In the genomic region with DNA sequence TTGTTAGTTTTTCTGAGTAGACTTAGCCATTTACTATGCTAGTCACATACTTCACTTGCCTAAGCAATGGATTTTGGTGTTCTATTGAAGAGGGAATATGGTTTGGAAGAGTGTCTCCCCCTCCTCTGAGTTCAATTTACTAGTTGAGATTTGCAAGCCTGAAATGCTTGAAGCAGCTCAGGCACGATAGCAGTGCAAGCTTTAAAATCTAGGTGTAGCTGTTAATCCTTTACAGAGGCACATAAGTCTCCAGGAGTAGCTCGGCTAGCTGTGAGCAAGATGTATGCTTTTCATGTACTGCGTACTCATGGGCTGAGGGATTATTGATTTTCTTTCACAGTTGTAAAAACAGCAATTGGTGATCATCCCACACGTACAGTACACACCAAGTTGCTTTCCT, we compare ENCODE assay signal across 10 cellular contexts. TPM values are rescaled to one million over a fixed set of nuclear protein-coding genes. Genes with fewer than 3 reads are reported as not detected.
A peak's percentile ranks its signal among the peaks of the same experiment; 100 is the strongest.
DNase-seq lines count a peak whose midpoint lies in the region; FAIRE-seq and TF ChIP-seq lines count a peak whose summit lies in the region.
"Had no signal": no experiment of that assay in that cellular context is flagged by ENCODE, and none has a peak within 500 bp of the region (broad histone marks: within the 10 kb centered on the region; RNA-seq: fewer than 3 reads in every experiment).

No MANE protein-coding gene starts in this region.

- no peaks in the 10 kb centered on the region for H3K79me1 ChIP-seq in H1 (ENCODE audit: low read depth, low read length)

- H3K4ac ChIP-seq in H1 (replicated peaks; ENCODE audit: insufficient read length, low read depth, low read length), result no peak overlapping the region

- H3K9me3 ChIP-seq in H1 (ENCODE audit: insufficient read depth in 2 of 2, low read depth in 1 of 2, low read length in 1 of 2), result no peaks in the 10 kb centered on the region
- H3K9me3 ChIP-seq in muscle layer of duodenum (ENCODE audit: control insufficient read depth in 1 of 2, low read length in 2 of 2), result no peaks in the 10 kb centered on the region

- CTCF ChIA-PET in H1 (lab: Charles Lee; ENCODE audit: partially characterized antibody) (interaction anchor here (0.8 to 2.4 kb wide), 21 partner anchors 11 to 901 kb away, joined by 3 to 10 read pairs (median 4); no protein-coding TSS in a partner anchor), HEK293T (lab: Yijun Ruan, JAX) (interaction anchor here (1.7 kb wide), 1 partner anchor 194 kb away, joined by 7 read pairs; no protein-coding TSS in a partner anchor)

- H2BK120ac ChIP-seq in H1 (replicated peaks; ENCODE audit: low read depth, low read length), result no peak overlapping the region

- H2BK15ac ChIP-seq in H1 (ENCODE audit: low read length), result no peak overlapping the region

- POLR2A ChIA-PET in H1 (lab: Charles Lee; ENCODE audit: partially characterized antibody) (no interaction called here), HEK293T (lab: Yijun Ruan, JAX) (interaction anchor here (0.6 to 1.8 kb wide), 4 partner anchors 9 to 194 kb away, joined by 3 to 9 read pairs (median 3); no protein-coding TSS in a partner anchor)

- peak overlapping the region; percentile 50; the same call in 1 of the 2 replicates for H2AFZ ChIP-seq in H1 (ENCODE audit: low read length)

- H3K23ac ChIP-seq in H1 (ENCODE audit: insufficient read length), result no peak overlapping the region

- no peak overlapping the region for H4K91ac ChIP-seq in H1 (replicated peaks; ENCODE audit: insufficient read length, low read length)

- H4K5ac ChIP-seq in H1 (ENCODE audit: insufficient read length, low read depth, low read length), result no peak overlapping the region

- TF ChIP-seq CTCF in H1 (IDR thresholded peaks at IDR 0.05; ENCODE audit: control extremely low read depth in 1 of 3, insufficient read depth in 1 of 3, low read depth in 1 of 3, low read length in 3 of 3), result no peak

- no peaks in the 10 kb centered on the region for H4K20me1 ChIP-seq in H1 (replicated peaks in 1 of 2; ENCODE audit: control insufficient read depth in 1 of 2, insufficient read depth in 2 of 2, low read length in 2 of 2)

- no peaks in the 10 kb centered on the region for H3K27me3 ChIP-seq in H1 (replicated peaks in 1 of 4; ENCODE audit: control insufficient read depth in 3 of 4, extremely low read depth in 1 of 4, insufficient read depth in 3 of 4, low read length in 3 of 4)
- no peaks in the 10 kb centered on the region for H3K27me3 ChIP-seq in muscle layer of duodenum (ENCODE audit: low read depth, low read length)

- in situ Hi-C loops in ACHN (cut with HindIII; ENCODE audit: low pct_ligation_motif_present, low pct_unique_long_range_greater_than_20kb, low sequenced_read_pairs), result no loop called here

- H3K56ac ChIP-seq in H1 (replicated peaks; ENCODE audit: insufficient read length, low read depth, low read length), result no peak overlapping the region

- H3K27ac ChIP-seq in H1 (ENCODE audit: low read depth, low read length) (no peak overlapping the region), muscle layer of duodenum (ENCODE audit: low read length) (peak overlapping the region; percentile 74)

- H3K4me1 ChIP-seq in H1 (replicated peaks in 1 of 4; ENCODE audit: control insufficient read depth in 3 of 4, insufficient read depth in 4 of 4, low read length in 3 of 4) (peaks cover 0 to 12% (median 3%) of the 10 kb centered on the region in 4 experiments; a peak in 3 of 7 replicates), muscle layer of duodenum (ENCODE audit: control insufficient read depth in 1 of 2, insufficient read depth in 2 of 2, low read length in 2 of 2) (peaks cover 0 to 4% of the 10 kb centered on the region in 2 donors)

- peak overlapping the region in 1 of 4 experiments; percentile 27; a peak in 1 of 7 replicates for H3K9ac ChIP-seq in H1 (replicated peaks in 1 of 4; ENCODE audit: extremely low read depth in 1 of 4, low read depth in 3 of 4, low read length in 3 of 4)

- DNase-seq in ACHN, result peak; percentile 31
- peak; percentile 73 for DNase-seq in NCI-H146 treated with DMSO at 0.1 percent for 48 hours (lab: John Stamatoyannopoulos, UW; ENCODE audit: unreplicated experiment)
- no peak for DNase-seq in H1 (ENCODE audit: low read depth in 1 of 2, low spot score in 2 of 2)
- DNase-seq in activated naive CD4-positive, alpha-beta T cell treated with Interleukin-2 at 50 U/mL for 16 hours, result no peak
- DNase-seq in HEK293T (ENCODE audit: extremely low spot score), result no peak
- no peak for DNase-seq in activated CD4-positive, CD25-positive, alpha-beta regulatory T cell treated with anti-CD3 and anti-CD28 coated beads, Interleukin-2, amount 50 U/mL, for 72 hours
- no peak for DNase-seq in GM12891 (ENCODE audit: insufficient read length, low spot score)
- DNase-seq: NCI-H2171 had no signal

- no peak for TF ChIP-seq EP300 in H1 (IDR thresholded peaks at IDR 0.05; ENCODE audit: borderline replicate concordance in 1 of 2, low read depth in 2 of 2, low read length in 2 of 2)

- H3K36me3 ChIP-seq in H1 (ENCODE audit: control insufficient read depth in 2 of 4, insufficient read depth in 4 of 4, low read length in 3 of 4), result no peaks in the 10 kb centered on the region
- H3K36me3 ChIP-seq in muscle layer of duodenum (ENCODE audit: control insufficient read depth in 1 of 2, insufficient read depth in 2 of 2, low read length in 2 of 2), result no peaks in the 10 kb centered on the region

- H3K79me2 ChIP-seq in H1 (ENCODE audit: control insufficient read depth in 1 of 2, insufficient read depth in 2 of 2, low read length in 2 of 2), result no peaks in the 10 kb centered on the region

- FAIRE-seq in H1 (lab: Jason Lieb, UNC) (no peak), GM12891 (lab: Jason Lieb, UNC) (no peak)
- FAIRE-seq: G401.6 had no signal

- H3K4me3 ChIP-seq in H1 (ENCODE audit: extremely low read depth in 1 of 4, insufficient read depth in 2 of 4, low read depth in 3 of 4, low read length in 4 of 4), result peak overlapping the region in 2 of 4 experiments; percentile 28 to 54; a peak in 2 of 8 replicates
- peak overlapping the region; percentile 66 to 83 for H3K4me3 ChIP-seq in muscle layer of duodenum (ENCODE audit: low read depth in 1 of 2, low read length in 2 of 2)

- TF ChIP-seq RAD21 in H1 (IDR thresholded peaks at IDR 0.05 in 1 of 2, conservative IDR thresholded peaks at IDR 0.05 in 1 of 2; ENCODE audit: low read depth in 2 of 2, low read length in 2 of 2), result peak in 1 of 2 experiments; percentile 26; a peak in 2 of 4 replicates

- 87% methylated on average over 4 of the region's 4 CpGs; no CpG with 5 or more reads in 1 of the 2 experiments for WGBS in H1 (ENCODE audit: extremely low coverage in 1 of 2, insufficient coverage in 1 of 2, insufficient read length in 1 of 2, insufficient replicate concordance in 2 of 2, low coverage in 1 of 2, low lambda C conversion rate in 2 of 2, missing lambda C conversion rate in 1 of 2), 2 experiments

- no peak overlapping the region for H2AK5ac ChIP-seq in H1 (ENCODE audit: low read depth, low read length)

- no peak overlapping the region for H3K14ac ChIP-seq in H1 (ENCODE audit: insufficient read length)

- H3K4me2 ChIP-seq in H1 (ENCODE audit: insufficient read depth in 1 of 2, low read depth in 2 of 2, low read length in 2 of 2), result peak overlapping the region; percentile 10 to 41; a peak in 2 of 4 replicates

- H2BK12ac ChIP-seq in H1 (ENCODE audit: low read depth, low read length), result no peak overlapping the region

- H3K18ac ChIP-seq in H1 (ENCODE audit: extremely low read depth, low read length), result no peak overlapping the region

- H2BK20ac ChIP-seq in H1 (ENCODE audit: low read length), result no peak overlapping the region

- no peaks in the 10 kb centered on the region for H3K23me2 ChIP-seq in H1 (ENCODE audit: low read depth, low read length)

- H4K8ac ChIP-seq in H1 (ENCODE audit: extremely low read depth, insufficient read depth, low read length), result no peak overlapping the region

- TF ChIP-seq POLR2A in H1 (IDR thresholded peaks at IDR 0.05; ENCODE audit: control extremely low read depth in 1 of 2, low read depth in 2 of 2, low read length in 2 of 2), result no peak
- no peak for TF ChIP-seq POLR2A in GM12891 (IDR thresholded peaks at IDR 0.05; ENCODE audit: low read depth, low read length)

- H2BK5ac ChIP-seq in H1 (ENCODE audit: low read depth, low read length), result no peak overlapping the region

TF ChIP-seq in H1, 55 proteins besides CTCF, POLR2A, EP300 and RAD21:
- no peak for TF ChIP-seq HDAC2 (IDR thresholded peaks at IDR 0.05; ENCODE audit: borderline replicate concordance in 1 of 2, low read depth in 2 of 2, low read length in 2 of 2)

TF ChIP-seq in HEK293T, 16 proteins besides CTCF, POLR2A, EP300 and RAD21 (continues in another document):
- TF ChIP-seq FOXK2 (IDR thresholded peaks at IDR 0.05) (no peak), LEF1 (IDR thresholded peaks at IDR 0.05; ENCODE audit: borderline replicate concordance) (no peak), SUZ12 (IDR thresholded peaks at IDR 0.05) (no peak), ZNF384 (IDR thresholded peaks at IDR 0.05) (no peak)

TF ChIP-seq in GM12891, 5 proteins besides CTCF, POLR2A, EP300 and RAD21:
- no peak for TF ChIP-seq TAF1 (IDR thresholded peaks at IDR 0.05; ENCODE audit: low read depth, low read length)
- TF ChIP-seq POLR2AphosphoS5 (IDR thresholded peaks at IDR 0.05; ENCODE audit: low read depth, low read length), result no peak
- TF ChIP-seq POU2F2 (IDR thresholded peaks at IDR 0.05; ENCODE audit: low read depth, low read length), result no peak
- TF ChIP-seq PAX5 (IDR thresholded peaks at IDR 0.05; ENCODE audit: insufficient read depth, low read length, severe bottlenecking), result no peak
- TF ChIP-seq SPI1 (IDR thresholded peaks at IDR 0.05; ENCODE audit: low read depth, low read length), result no peak

RNA-seq across cellular contexts. Expression of a gene that starts 0.7 kb away (rescaled TPM):
- 0.35 and 0.80 TPM in 2 replicates for total RNA-seq in H1 (2021; fragmentation: NEBNext Ultra II Directional; extraction: Animal tissue kit (Norgen Biotek cat#: 25700))
- polyA plus RNA-seq in H1 (2011; rRNA removed), result 0.25 and 0.41 TPM in 2 replicates
- 0.39 TPM for polyA plus RNA-seq in H1 (2011; cell fraction: cytosol; rRNA removed)
- 0.26 TPM for polyA plus RNA-seq in H1 (2011; cell fraction: nucleus; rRNA removed)
- 0.36 to 0.41 TPM (median 0.36 TPM) in 4 replicates for polyA plus RNA-seq in H1 (2012, experiment 1 of 2)
- 0.05 TPM for polyA plus RNA-seq in H1 (2012, experiment 2 of 2)
- polyA plus RNA-seq in H1 (2013, experiment 1 of 2), result 0.85 TPM
- polyA plus RNA-seq in H1 (2013, experiment 2 of 2), result 0.94 TPM
- 1.3 and 1.6 TPM in 2 replicates for polyA minus RNA-seq in H1 (2011; rRNA and poly(A)+ RNA removed)
- not detected for polyA minus RNA-seq in H1 (2011; cell fraction: cytosol; rRNA and poly(A)+ RNA removed)
- 1.9 TPM for polyA minus RNA-seq in H1 (2011; cell fraction: nucleus; rRNA and poly(A)+ RNA removed)
- not detected for polyA plus RNA-seq in GM12891 (2012; ENCODE audit: low read depth, missing spikeins)

Comparison
In these comparisons a context has a peak if more than half of its experiments do, and no peak if none do; other contexts are left out.
1. DNase-seq: peak in ACHN (single experiment) and NCI-H146 treated with DMSO at 0.1 percent for 48 hours (single experiment); none in H1 (0 of 2), activated naive CD4-positive, alpha-beta T cell treated with Interleukin-2 at 50 U/mL for 16 hours (single experiment), HEK293T (single experiment), activated CD4-positive, CD25-positive, alpha-beta regulatory T cell treated with anti-CD3 and anti-CD28 coated beads, Interleukin-2, amount 50 U/mL, for 72 hours (single experiment) and GM12891 (single experiment).